21 cellular contexts compared by ENCODE assay signal in the genomic region with DNA sequence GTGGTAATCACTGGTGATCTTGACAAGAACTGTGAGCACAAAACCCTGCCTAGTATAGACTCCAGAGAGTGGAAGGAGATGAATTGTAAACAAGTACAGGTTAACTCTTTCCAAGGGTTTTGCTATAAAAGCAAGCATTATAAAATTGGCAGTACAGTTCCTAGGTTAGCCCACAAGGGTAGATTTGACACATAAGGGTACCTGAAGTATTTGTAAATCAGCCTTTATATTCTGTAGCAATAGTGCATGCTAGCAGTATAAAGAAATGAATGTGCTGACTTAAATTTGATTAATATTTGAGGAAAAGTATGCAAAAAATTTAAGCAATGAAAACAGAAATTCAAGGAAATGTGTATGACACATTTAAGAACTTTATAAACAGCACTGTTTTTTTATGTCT. TPM values are rescaled to one million over a fixed set of nuclear protein-coding genes. Genes with fewer than 3 reads are reported as not detected.
DNase-seq lines count a peak whose midpoint lies in the region; ATAC-seq and TF ChIP-seq lines count a peak whose summit lies in the region.
"Had no signal": no experiment of that assay in that cellular context is flagged by ENCODE, and none has a peak within 500 bp of the region (broad histone marks: within the 10 kb centered on the region; RNA-seq: fewer than 3 reads in every experiment).

No MANE protein-coding gene starts in this region.

- peak overlapping the region; percentile 12; the same call in 1 of the 2 replicates for H3K27ac ChIP-seq in Karpas-422 (ENCODE audit: low read length)
- no peak overlapping the region for H3K27ac ChIP-seq in fibroblast of lung (ENCODE audit: insufficient read depth, low read length)
- H3K27ac ChIP-seq: adrenal gland, tibial nerve had no signal

- peaks cover 5% of the 10 kb centered on the region for H3K36me3 Mint-ChIP-seq in activated naive CD8-positive, alpha-beta T cell
- peaks cover 26% of the 10 kb centered on the region for H3K36me3 Mint-ChIP-seq in activated naive CD8-positive, alpha-beta T cell treated with anti-CD3 and anti-CD28 coated beads, Interleukin-2, amount 50 U/mL, for 24 hours (ENCODE audit: low read depth)

- H3K4me3 Mint-ChIP-seq in activated naive CD8-positive, alpha-beta T cell, result no peak overlapping the region
- H3K4me3 Mint-ChIP-seq in activated naive CD8-positive, alpha-beta T cell treated with anti-CD3 and anti-CD28 coated beads, Interleukin-2, amount 50 U/mL, for 24 hours, result no peak overlapping the region

- H3K4me3 ChIP-seq in Karpas-422 (ENCODE audit: low read length) (no peak overlapping the region), fibroblast of lung (replicated peaks in 1 of 4; ENCODE audit: control extremely low read depth in 1 of 4, insufficient read depth in 1 of 4, low read depth in 3 of 4, low read length in 4 of 4) (no peak overlapping the region), skeletal muscle satellite cell (ENCODE audit: low read length) (no peak overlapping the region)
- H3K4me3 ChIP-seq: adrenal gland, tibial nerve had no signal

- peaks cover 56% of the 10 kb centered on the region for H3K4me1 ChIP-seq in Karpas-422 (ENCODE audit: low read length)
- peaks cover 2% of the 10 kb centered on the region for H3K4me1 ChIP-seq in fibroblast of lung (ENCODE audit: control insufficient read depth, extremely low read depth, insufficient read depth, low read length)
- peaks cover 19% of the 10 kb centered on the region for H3K4me1 ChIP-seq in skeletal muscle satellite cell (ENCODE audit: control insufficient read depth, insufficient read depth, low read length)

- H3K79me2 ChIP-seq in Karpas-422 (ENCODE audit: low read length), result peaks cover 99% of the 10 kb centered on the region
- peaks cover 85% of the 10 kb centered on the region for H3K79me2 ChIP-seq in fibroblast of lung (ENCODE audit: control insufficient read depth, insufficient read depth, low read length)

- H3K27me3 ChIP-seq in Karpas-422 (ENCODE audit: low read length) (no peaks in the 10 kb centered on the region), fibroblast of lung (ENCODE audit: control insufficient read depth, insufficient read depth, low read length) (no peaks in the 10 kb centered on the region), skeletal muscle satellite cell (ENCODE audit: control insufficient read depth, insufficient read depth, low read length) (no peaks in the 10 kb centered on the region)
- H3K27me3 ChIP-seq: adrenal gland, tibial nerve had no signal

- peaks cover 26% of the 10 kb centered on the region for H3K36me3 ChIP-seq in Karpas-422 (ENCODE audit: insufficient read depth, low read length)
- H3K36me3 ChIP-seq in fibroblast of lung (ENCODE audit: control insufficient read depth, insufficient read depth, low read length), result no peaks in the 10 kb centered on the region
- peaks cover 9% of the 10 kb centered on the region for H3K36me3 ChIP-seq in skeletal muscle satellite cell (ENCODE audit: insufficient read depth, low read length)

- H3K9me3 ChIP-seq in Karpas-422 (ENCODE audit: low read length) (no peaks in the 10 kb centered on the region), fibroblast of lung (ENCODE audit: control insufficient read depth, insufficient read depth, low read depth, low read length) (no peaks in the 10 kb centered on the region), skeletal muscle satellite cell (replicated peaks; ENCODE audit: low read length) (no peaks in the 10 kb centered on the region)
- H3K9me3 ChIP-seq: Caco-2, tibial nerve had no signal

- ATAC-seq in activated naive CD8-positive, alpha-beta T cell treated with anti-CD3 and anti-CD28 coated beads, Interleukin-2, amount 50 U/mL, for 24 hours, result no peak

- H3K9me2 ChIP-seq in Karpas-422 (replicated peaks; ENCODE audit: insufficient read depth, low read length), result no peaks in the 10 kb centered on the region

- H3K4me2 ChIP-seq in Karpas-422 (ENCODE audit: low read depth, low read length, poor library complexity, severe bottlenecking) (no peak overlapping the region), fibroblast of lung (ENCODE audit: extremely low read depth, insufficient read depth, low read length) (peak overlapping the region; percentile 45), skeletal muscle satellite cell (ENCODE audit: low read length) (peak overlapping the region; percentile 25)

- H4K20me1 ChIP-seq in Karpas-422 (ENCODE audit: insufficient read depth, low read depth, low read length), result no peaks in the 10 kb centered on the region; the same call in none of the 2 replicates
- H4K20me1 ChIP-seq in fibroblast of lung (ENCODE audit: control insufficient read depth, extremely low read depth, insufficient read depth, low read length), result no peaks in the 10 kb centered on the region

- TF ChIP-seq CTCF in fibroblast of lung (conservative IDR thresholded peaks at IDR 0.05 in 1 of 2, IDR thresholded peaks at IDR 0.05 in 1 of 2; ENCODE audit: low read depth in 1 of 2, low read length in 2 of 2), result no peak

- H3K9ac ChIP-seq in Karpas-422 (ENCODE audit: low read length) (no peak overlapping the region), fibroblast of lung (ENCODE audit: insufficient read depth, low read length) (no peak overlapping the region), skeletal muscle satellite cell (ENCODE audit: low read depth, low read length) (no peak overlapping the region)

- DNase-seq in activated naive CD8-positive, alpha-beta T cell treated with anti-CD3 and anti-CD28 coated beads, Interleukin-2, amount 50 U/mL, for 24 hours, result no peak
- DNase-seq in Karpas-422 (no peak), fibroblast of lung (ENCODE audit: low read depth in 2 of 2) (peak in 1 of 2 donors; percentile 14), SIG-M5 treated with dmso at 0.1 percent for 504 hours (lab: John Stamatoyannopoulos, UW; ENCODE audit: unreplicated experiment) (no peak), NCI-H345 treated with DMSO at 0.1 percent for 48 hours (lab: John Stamatoyannopoulos, UW; ENCODE audit: unreplicated experiment) (no peak), NCI-H2081 treated with DMSO at 0.1 percent for 48 hours (lab: John Stamatoyannopoulos, UW) (no peak)
- DNase-seq: adrenal gland; Caco-2; foreskin fibroblast; H7; hypothalamus; kidney glomerular epithelial cell; NCI-H1105; NCI-H526 treated with DMSO at 0.1 percent for 48 hours; SHP77; stimulated activated CD4-positive, alpha-beta T cell treated with anti-CD3 and anti-CD28 coated beads, Interleukin-15, amount 100 ng/mL, for 24 hours; stimulated activated naive CD4-positive, alpha-beta T cell; T-helper 2 cell had no signal

- peak overlapping the region; percentile 36 for H3K27ac Mint-ChIP-seq in activated naive CD8-positive, alpha-beta T cell
- no peak overlapping the region for H3K27ac Mint-ChIP-seq in activated naive CD8-positive, alpha-beta T cell treated with anti-CD3 and anti-CD28 coated beads, Interleukin-2, amount 50 U/mL, for 24 hours

- no peak overlapping the region for H2AFZ ChIP-seq in Karpas-422 (ENCODE audit: low read length)
- no peak overlapping the region for H2AFZ ChIP-seq in fibroblast of lung (ENCODE audit: low read length)

- H3K27me3 Mint-ChIP-seq in activated naive CD8-positive, alpha-beta T cell, result no peaks in the 10 kb centered on the region
- no peaks in the 10 kb centered on the region for H3K27me3 Mint-ChIP-seq in activated naive CD8-positive, alpha-beta T cell treated with anti-CD3 and anti-CD28 coated beads, Interleukin-2, amount 50 U/mL, for 24 hours

- H3K4me1 Mint-ChIP-seq in activated naive CD8-positive, alpha-beta T cell (ENCODE audit: low read depth), result peaks cover 74% of the 10 kb centered on the region
- H3K4me1 Mint-ChIP-seq in activated naive CD8-positive, alpha-beta T cell treated with anti-CD3 and anti-CD28 coated beads, Interleukin-2, amount 50 U/mL, for 24 hours, result peaks cover 62% of the 10 kb centered on the region

- no peaks in the 10 kb centered on the region for H3K9me3 Mint-ChIP-seq in activated naive CD8-positive, alpha-beta T cell (ENCODE audit: low read depth)
- no peaks in the 10 kb centered on the region for H3K9me3 Mint-ChIP-seq in activated naive CD8-positive, alpha-beta T cell treated with anti-CD3 and anti-CD28 coated beads, Interleukin-2, amount 50 U/mL, for 24 hours

RNA-seq across cellular contexts. Expression of a gene that starts 42.4 kb away (rescaled TPM):
- 109 and 139 TPM in 2 replicates for total RNA-seq in Karpas-422 (2014; rRNA removed; shearing (Covaris generic); ENCODE audit: low replicate concordance)
- 124 and 125 TPM in 2 replicates for total RNA-seq in fibroblast of lung
- polyA plus RNA-seq in fibroblast of lung, result 52.2 and 64.1 TPM in 2 replicates
- polyA plus RNA-seq in fibroblast of lung (2012), result 33.3 and 34.4 TPM in 2 replicates
- polyA minus RNA-seq in fibroblast of lung (ENCODE audit: low replicate concordance), result 36.7 and 44.8 TPM in 2 replicates
- 73.6 and 75.3 TPM in 2 replicates for total RNA-seq in skeletal muscle satellite cell (2012; rRNA removed)
